14 cellular contexts compared by ENCODE assay signal in the genomic region with DNA sequence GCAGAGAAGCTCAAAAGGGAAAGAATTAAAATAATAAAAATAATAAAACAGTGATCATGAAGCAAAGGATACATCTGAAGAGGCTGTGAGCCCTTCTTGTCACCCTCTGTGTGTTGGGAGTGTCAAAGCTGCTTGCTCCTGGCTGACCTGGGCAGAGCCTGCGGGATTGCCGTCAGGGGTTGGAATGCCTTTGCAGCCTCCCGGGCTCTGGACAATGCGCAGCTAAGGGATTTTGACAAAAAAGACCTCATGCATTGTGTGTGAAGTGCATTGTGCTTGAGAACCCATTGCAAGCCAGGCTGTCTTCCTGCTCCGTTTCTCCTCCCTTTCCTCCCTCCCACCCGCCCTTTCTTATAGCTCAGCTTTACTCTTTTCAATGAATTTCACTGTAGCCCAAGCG.
"Had no signal": no experiment of that assay in that cellular context is flagged by ENCODE, and none has a peak within 500 bp of the region (broad histone marks: within the 10 kb centered on the region; RNA-seq: fewer than 3 reads in every experiment).

No MANE protein-coding gene starts in this region.

- H3K27ac Mint-ChIP-seq: naive thymus-derived CD4-positive, alpha-beta T cell; nephron progenitor cell; stimulated activated memory B cell treated with anti-CD40 and anti-IgM and Interleukin-4, amounts not matched to agents 10 μg/mL and 1 μg/mL and 100 μg/mL, for 72 hours; stimulated activated naive CD8-positive, alpha-beta T cell treated with anti-CD3 and anti-CD28 coated beads, Interleukin-15, Interleukin-2, amounts not matched to agents 100 ng/mL and 50 ng/mL, for 24 hours had no signal

- H3K36me3 Mint-ChIP-seq: stimulated activated memory B cell treated with anti-CD40 and anti-IgM and Interleukin-4, amounts not matched to agents 10 μg/mL and 1 μg/mL and 100 μg/mL, for 72 hours had no signal

- DNase-seq: effector CD4-positive, alpha-beta T cell; naive thymus-derived CD4-positive, alpha-beta T cell; occipital lobe; pancreas; psoas muscle; spleen; stimulated activated CD4-positive, alpha-beta T cell treated with anti-CD3 and anti-CD28 coated beads, Interleukin-4, amount 100 ng/mL, for 24 hours; tibial artery; upper lobe of left lung; uterus had no signal

- H3K9me3 ChIP-seq: pancreas, psoas muscle, tibial artery, upper lobe of left lung, uterus had no signal

- H3K36me3 ChIP-seq: heart left ventricle, pancreas, spleen, tibial artery, upper lobe of left lung, uterus had no signal

- H3K4me1 Mint-ChIP-seq: naive thymus-derived CD4-positive, alpha-beta T cell; stimulated activated memory B cell treated with anti-CD40 and anti-IgM and Interleukin-4, amounts not matched to agents 10 μg/mL and 1 μg/mL and 100 μg/mL, for 72 hours had no signal

- H3K27me3 ChIP-seq: upper lobe of left lung, uterus had no signal

- H3K9me3 Mint-ChIP-seq: nephron progenitor cell had no signal

- H3K4me3 ChIP-seq: heart left ventricle, pancreas, psoas muscle, spleen, tibial artery, upper lobe of left lung, uterus had no signal

- H3K27ac ChIP-seq: heart left ventricle, pancreas, psoas muscle, spleen, tibial artery, upper lobe of left lung, uterus had no signal

- H3K4me3 Mint-ChIP-seq: naive thymus-derived CD4-positive, alpha-beta T cell; nephron progenitor cell; stimulated activated memory B cell treated with anti-CD40 and anti-IgM and Interleukin-4, amounts not matched to agents 10 μg/mL and 1 μg/mL and 100 μg/mL, for 72 hours; stimulated activated naive CD8-positive, alpha-beta T cell treated with anti-CD3 and anti-CD28 coated beads, Interleukin-15, Interleukin-2, amounts not matched to agents 100 ng/mL and 50 ng/mL, for 24 hours had no signal

- H3K4me1 ChIP-seq: heart left ventricle, pancreas, psoas muscle, spleen, tibial artery, upper lobe of left lung, uterus had no signal

- ATAC-seq: naive thymus-derived CD4-positive, alpha-beta T cell had no signal
